Comparison of ENCODE assay signal across 32 cellular contexts in genomic region chr10:8428654-8429053, GRCh38.
"Had no signal": no experiment of that assay in that cellular context is flagged by ENCODE, and none has a peak within 500 bp of the region (broad histone marks: within the 10 kb centered on the region; RNA-seq: fewer than 3 reads in every experiment).

No MANE protein-coding gene starts in this region.

- H3K27ac Mint-ChIP-seq: dendritic cell treated with granulocyte-macrophage colony-stimulating factor and Interleukin-4, amounts not matched to agents 40 ng/mL and 50 ng/mL, for 4 days; memory B cell; mesothelial cell of epicardium; naive B cell; natural killer cell treated with Interleukin-12 subunit alpha and Interleukin-12 subunit beta and Interleukin-15 and Interleukin-18, amount 100 ng/mL, for 72 hours; stimulated activated naive CD8-positive, alpha-beta T cell treated with anti-CD3 and anti-CD28 coated beads, Interleukin-15, amount 100 ng/mL, for 72 hours had no signal

- H3K4me1 Mint-ChIP-seq: memory B cell, naive B cell, neural crest cell had no signal

- DNase-seq: colonic mucosa; effector CD8-positive, alpha-beta T cell; foreskin keratinocyte; heart left ventricle; kidney; mucosa of descending colon; naive B cell; stimulated activated CD4-positive, alpha-beta T cell treated with anti-CD3 and anti-CD28 coated beads, Interleukin-12 subunit alpha, Interleukin-12 subunit beta, amount 100 ng/mL, for 4 hours; stimulated activated CD4-positive, alpha-beta T cell treated with anti-CD3 and anti-CD28 coated beads, Interleukin-1b, Interleukin-23, amount 100 ng/mL, for 48 hours; stimulated activated CD4-positive, alpha-beta T cell treated with anti-CD3 and anti-CD28 coated beads, Interleukin-4, amount 100 ng/mL, for 1 hour; stimulated activated CD8-positive, alpha-beta memory T cell treated with anti-CD3 and anti-CD28 coated beads, Interleukin-4, amount 100 ng/mL, for 48 hours; stimulated activated naive CD4-positive, alpha-beta T cell; stimulated activated naive CD8-positive, alpha-beta T cell treated with anti-CD3 and anti-CD28 coated beads, Interleukin-15, amount 100 ng/mL, for 72 hours; transverse colon; upper lobe of right lung; uterus had no signal

- H3K36me3 ChIP-seq: colonic mucosa, esophagus muscularis mucosa, gastroesophageal sphincter, heart left ventricle, neutrophil, prostate gland, right atrium auricular region, suprapubic skin, transverse colon, upper lobe of right lung, uterus had no signal

- H3K27ac ChIP-seq: colonic mucosa, esophagus muscularis mucosa, foreskin keratinocyte, gastroesophageal sphincter, heart left ventricle, hepatocyte, neutrophil, prostate gland, right atrium auricular region, suprapubic skin, transverse colon, upper lobe of right lung, uterus had no signal

- H3K36me3 Mint-ChIP-seq: memory B cell; mesothelial cell of epicardium; naive B cell; natural killer cell treated with Interleukin-12 subunit alpha and Interleukin-12 subunit beta and Interleukin-15 and Interleukin-18, amount 100 ng/mL, for 72 hours had no signal

- H3K4me2 ChIP-seq: hepatocyte, smooth muscle cell had no signal

- H3K4me3 ChIP-seq: colonic mucosa, esophagus muscularis mucosa, gastroesophageal sphincter, heart left ventricle, hepatocyte, lung, mucosa of descending colon, prostate gland, right atrium auricular region, smooth muscle cell, suprapubic skin, transverse colon, upper lobe of right lung, uterus had no signal

- H3K4me1 ChIP-seq: colonic mucosa, esophagus muscularis mucosa, foreskin keratinocyte, gastroesophageal sphincter, heart left ventricle, prostate gland, right atrium auricular region, transverse colon, upper lobe of right lung, uterus had no signal

- H3K9me3 ChIP-seq: colonic mucosa, esophagus muscularis mucosa, gastroesophageal sphincter, heart left ventricle, mucosa of descending colon, neutrophil, prostate gland, right atrium auricular region, suprapubic skin, transverse colon, upper lobe of right lung, uterus had no signal

- H3K27me3 ChIP-seq: colonic mucosa, esophagus muscularis mucosa, foreskin keratinocyte, neutrophil, right atrium auricular region, suprapubic skin, transverse colon, upper lobe of right lung, uterus had no signal

- H3K79me2 ChIP-seq: hepatocyte had no signal

- H3K27me3 Mint-ChIP-seq: dendritic cell treated with granulocyte-macrophage colony-stimulating factor and Interleukin-4, amounts not matched to agents 40 ng/mL and 50 ng/mL, for 4 days; memory B cell had no signal

- H3K9me3 Mint-ChIP-seq: dendritic cell treated with granulocyte-macrophage colony-stimulating factor and Interleukin-4, amounts not matched to agents 40 ng/mL and 50 ng/mL, for 4 days; memory B cell; mesothelial cell of epicardium; natural killer cell treated with Interleukin-12 subunit alpha and Interleukin-12 subunit beta and Interleukin-15 and Interleukin-18, amount 100 ng/mL, for 72 hours; neural crest cell had no signal

- H3K4me3 Mint-ChIP-seq: dendritic cell treated with granulocyte-macrophage colony-stimulating factor and Interleukin-4, amounts not matched to agents 40 ng/mL and 50 ng/mL, for 4 days; memory B cell; mesothelial cell of epicardium; naive B cell; natural killer cell treated with Interleukin-12 subunit alpha and Interleukin-12 subunit beta and Interleukin-15 and Interleukin-18, amount 100 ng/mL, for 72 hours; neural crest cell; stimulated activated naive CD8-positive, alpha-beta T cell treated with anti-CD3 and anti-CD28 coated beads, Interleukin-15, amount 100 ng/mL, for 72 hours had no signal

- ATAC-seq: foreskin keratinocyte; gastroesophageal sphincter; heart left ventricle; left lobe of liver; mucosa of descending colon; natural killer cell treated with Interleukin-12 subunit alpha and Interleukin-12 subunit beta and Interleukin-15 and Interleukin-18, amount 100 ng/mL, for 72 hours; sciatic nerve; stimulated activated naive CD8-positive, alpha-beta T cell treated with anti-CD3 and anti-CD28 coated beads, Interleukin-15, amount 100 ng/mL, for 72 hours; upper lobe of right lung had no signal

- H2AFZ ChIP-seq: hepatocyte had no signal
